In the genomic region with DNA sequence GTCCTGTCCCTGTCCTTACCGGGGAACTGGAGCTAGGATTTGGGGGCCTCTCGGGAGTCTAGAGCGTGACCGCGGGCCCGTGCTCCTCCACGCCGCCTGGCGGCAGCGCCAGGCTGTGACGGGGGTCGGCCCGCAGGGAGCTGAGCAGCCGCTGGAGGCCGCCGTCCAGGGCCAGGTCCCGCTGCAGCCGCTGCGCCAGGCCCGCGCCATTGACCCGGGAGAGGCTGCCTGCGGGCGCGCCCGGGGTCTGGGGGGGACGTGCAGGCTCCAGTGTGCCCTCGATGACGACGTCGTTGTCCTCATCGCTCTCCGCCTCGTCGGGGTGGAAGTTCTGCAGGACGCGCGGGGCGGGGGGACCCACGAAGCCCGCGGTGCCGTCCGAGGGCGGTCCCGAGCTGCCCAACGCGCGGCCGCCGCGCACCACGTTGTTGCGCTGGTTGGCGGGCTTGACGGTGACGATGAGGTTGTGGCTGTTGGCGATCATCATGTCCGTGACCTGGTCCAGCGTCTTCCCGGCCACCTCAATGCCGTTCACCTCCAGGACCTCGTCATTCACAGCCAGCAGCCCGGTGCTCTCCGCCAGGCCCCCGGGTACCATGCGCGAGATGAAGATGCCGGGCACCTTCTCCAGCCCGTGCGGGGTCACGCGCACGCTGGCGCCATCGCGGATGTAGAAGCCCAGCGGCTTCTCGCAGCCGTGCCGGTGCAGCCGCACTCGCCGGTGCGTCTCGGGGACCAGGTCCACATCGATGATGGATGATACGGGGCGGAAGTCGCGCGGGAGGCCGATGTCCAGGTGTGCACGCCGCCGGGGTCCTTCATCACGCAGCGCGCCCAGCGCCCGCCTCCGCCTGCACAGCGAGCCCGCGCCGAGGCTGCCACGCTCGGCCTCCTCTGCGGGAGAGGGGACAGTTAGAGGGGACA, we compare ENCODE assay signal across 7 cellular contexts. TPM values are rescaled to one million over a fixed set of nuclear protein-coding genes. Genes with fewer than 3 reads are reported as not detected.
DNase-seq lines count a peak whose midpoint lies in the region; ATAC-seq, FAIRE-seq and TF ChIP-seq lines count a peak whose summit lies in the region.

No MANE protein-coding gene starts in this region.

- DNase-seq in adipocyte (ENCODE audit: low read depth) (peak; percentile 18), HepG2 (ENCODE audit: low spot score) (no peak), transverse colon (no peak), NCI-H1092 treated with DMSO at 0.1 percent for 48 hours (lab: John Stamatoyannopoulos, UW) (no peak), HAP-1 (ENCODE audit: low spot score in 2 of 2) (no peak), G401 (ENCODE audit: low spot score) (no peak)

- H4K20me1 ChIP-seq in HepG2 (ENCODE audit: insufficient read depth, low read length) = peaks cover 4% of the 10 kb centered on the region; the same call in 1 of the 2 replicates

- H3K4me2 ChIP-seq in HepG2 (ENCODE audit: low read depth, low read length) = no peak overlapping the region

- TF ChIP-seq CTCF in HepG2 (CRISPR knock-in tag; IDR thresholded peaks at IDR 0.05) (no peak), transverse colon (IDR thresholded peaks at IDR 0.05) (peak in 4 of 5 experiments; percentile 10 to 40 (median 34))

- H3K27ac ChIP-seq in HepG2 (ENCODE audit: extremely low read length, insufficient read depth, low read length) (no peak overlapping the region), transverse colon (no peak overlapping the region)

- in situ Hi-C loops in HepG2 (cut with HindIII; ENCODE audit: extremely low pct_ligation_motif_present, low pct_unique_long_range_greater_than_20kb) = no loop called here
- in situ Hi-C loops in transverse colon (cut with MboI; ENCODE audit: low pct_ligation_motif_present in 1 of 4, low pct_unique_long_range_greater_than_20kb in 1 of 4, low sequenced_read_pairs in 3 of 4) = no loop called here
- in situ Hi-C loops in HAP-1 (cut with MboI; ENCODE audit: low sequenced_read_pairs) = no loop called here
- in situ Hi-C loops in G401 (cut with HindIII; ENCODE audit: low sequenced_read_pairs) = no loop called here

- no peak for FAIRE-seq in HepG2 (lab: Jason Lieb, UNC)

- no peak for TF ChIP-seq EP300 in HepG2 (IDR thresholded peaks at IDR 0.05; ENCODE audit: low read depth in 2 of 2, low read length in 2 of 2)
- no peak for TF ChIP-seq EP300 in HepG2 (CRISPR knock-in tag; IDR thresholded peaks at IDR 0.05; ENCODE audit: borderline replicate concordance)
- no peak for TF ChIP-seq EP300 in transverse colon (IDR thresholded peaks at IDR 0.05; ENCODE audit: low read depth)

- H3K4me3 ChIP-seq in adipocyte (ENCODE audit: low read length) = peak overlapping the region; percentile 48
- H3K4me3 ChIP-seq in HepG2 (replicated peaks in 1 of 3; ENCODE audit: insufficient read depth in 1 of 3, low read depth in 2 of 3, low read length in 3 of 3) = no peak overlapping the region
- peak overlapping the region in 1 of 4 donors; percentile 17 for H3K4me3 ChIP-seq in transverse colon
- H3K4me3 ChIP-seq in HAP-1 = no peak overlapping the region

- H3K4me1 ChIP-seq in adipocyte (ENCODE audit: control insufficient read depth, insufficient read depth, low read length) = no peaks in the 10 kb centered on the region
- no peaks in the 10 kb centered on the region for H3K4me1 ChIP-seq in HepG2 (ENCODE audit: insufficient read depth, low read length)
- no peaks in the 10 kb centered on the region for H3K4me1 ChIP-seq in transverse colon
- H3K4me1 ChIP-seq in HAP-1 = no peaks in the 10 kb centered on the region

- no peak for TF ChIP-seq RAD21 in HepG2 (CRISPR knock-in tag; IDR thresholded peaks at IDR 0.05)

- no TSS peak for BruUV-seq in HepG2 (replicated peaks; lab: Mats Ljungman, UMichigan)

- no peak overlapping the region for H2AFZ ChIP-seq in HepG2 (ENCODE audit: low read length)

- TF ChIP-seq POLR2A in HepG2 (IDR thresholded peaks at IDR 0.05; ENCODE audit: insufficient read depth in 1 of 2, low read depth in 2 of 2, low read length in 2 of 2) (no peak), transverse colon (IDR thresholded peaks at IDR 0.05) (no peak)

- intact Hi-C loops in HepG2 (cut with micrococcal nuclease; ENCODE audit: unreplicated experiment) = no loop called here
- intact Hi-C loops in transverse colon (cut with DNase I; ENCODE audit: low total_unique reads) = no loop called here

- POLR2A ChIA-PET in HepG2 (lab: Yijun Ruan, JAX) = no interaction called here

- H3K9ac ChIP-seq in adipocyte (ENCODE audit: low read length) (peak overlapping the region; percentile 16), HepG2 (ENCODE audit: insufficient read depth, low read depth, low read length) (no peak overlapping the region)

- H3K27me3 ChIP-seq in adipocyte (replicated peaks; ENCODE audit: control insufficient read depth, insufficient read depth, low read length) (no peaks in the 10 kb centered on the region), HepG2 (ENCODE audit: control insufficient read depth in 1 of 2, insufficient read depth in 2 of 2, low read length in 2 of 2) (no peaks in the 10 kb centered on the region), transverse colon (no peaks in the 10 kb centered on the region), HAP-1 (ENCODE audit: low read depth) (no peaks in the 10 kb centered on the region)

- ATAC-seq in HG03139 (IDR thresholded peaks at IDR 0.05; ENCODE audit: unreplicated experiment) (peak; percentile 77), HepG2 (no peak)

- H3K79me2 ChIP-seq in HepG2 (ENCODE audit: insufficient read depth, low read length) = peaks cover 2% of the 10 kb centered on the region

- 97% methylated on average over 75 of the region's 109 CpGs for WGBS in HepG2 (ENCODE audit: low lambda C conversion rate)
- WGBS in transverse colon (ENCODE audit: low coverage in 1 of 2), 2 donors = 78 to 89% methylated on average over 5 to 106 of the region's 109 CpGs

- CTCF ChIA-PET in HepG2 (lab: Yijun Ruan, JAX; ENCODE audit: low intra/inter-chr PET ratio, low total read pairs) = no interaction called here

- H3K36me3 ChIP-seq in adipocyte (ENCODE audit: control insufficient read depth, insufficient read depth, low read length, severe bottlenecking) (no peaks in the 10 kb centered on the region), HepG2 (replicated peaks in 1 of 2; ENCODE audit: control insufficient read depth in 1 of 2, insufficient read depth in 2 of 2, low read length in 2 of 2) (peaks cover 0 to 13% of the 10 kb centered on the region in 2 experiments; a peak in 1 of 5 replicates), transverse colon (no peaks in the 10 kb centered on the region), HAP-1 (replicated peaks) (no peaks in the 10 kb centered on the region)

- H3K9me3 ChIP-seq in adipocyte (ENCODE audit: control insufficient read depth, low read length) = peaks cover 9% of the 10 kb centered on the region
- H3K9me3 ChIP-seq in HepG2 (ENCODE audit: low read length) = peaks cover 6% of the 10 kb centered on the region
- no peaks in the 10 kb centered on the region for H3K9me3 ChIP-seq in transverse colon
- H3K9me3 ChIP-seq in HAP-1 = no peaks in the 10 kb centered on the region; the same call in 1 of the 2 replicates

TF ChIP-seq in HepG2, 621 proteins besides CTCF, POLR2A, EP300 and RAD21:
- TF ChIP-seq AGO2 (optimal IDR thresholded peaks at IDR 0.05; ENCODE audit: low read depth, low read length) = peak; percentile 73
- TF ChIP-seq, protein P1, sequence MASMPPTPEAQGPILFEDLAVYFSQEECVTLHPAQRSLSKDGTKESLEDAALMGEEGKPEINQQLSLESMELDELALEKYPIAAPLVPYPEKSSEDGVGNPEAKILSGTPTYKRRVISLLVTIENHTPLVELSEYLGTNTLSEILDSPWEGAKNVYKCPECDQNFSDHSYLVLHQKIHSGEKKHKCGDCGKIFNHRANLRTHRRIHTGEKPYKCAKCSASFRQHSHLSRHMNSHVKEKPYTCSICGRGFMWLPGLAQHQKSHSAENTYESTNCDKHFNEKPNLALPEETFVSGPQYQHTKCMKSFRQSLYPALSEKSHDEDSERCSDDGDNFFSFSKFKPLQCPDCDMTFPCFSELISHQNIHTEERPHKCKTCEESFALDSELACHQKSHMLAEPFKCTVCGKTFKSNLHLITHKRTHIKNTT (CRISPR knock-in tag; IDR thresholded peaks at IDR 0.05) = no peak

RNA-seq across cellular contexts. Expression of a gene that starts 50.9 kb away (rescaled TPM):
- total RNA-seq in HepG2 (2016; rRNA removed; fragmentation: Illumina TruSeq; extraction: Trizol) (25.5 and 28.6 TPM in 2 replicates), transverse colon (10 to 100 TPM; 16.0 to 30.1 (median 22.3) TPM)
- total RNA-seq in HepG2 (2016; cell fraction: cytosol; rRNA removed; fragmentation: Illumina TruSeq; extraction: Trizol; ENCODE audit: low read depth) = 2.3 TPM in 2 replicates
- 23.8 and 24.2 TPM in 2 replicates for total RNA-seq in HepG2 (2016; cell fraction: insoluble cytoplasmic fraction; rRNA removed; fragmentation: Illumina TruSeq; extraction: Trizol)
- total RNA-seq in HepG2 (2016; cell fraction: membrane; rRNA removed; fragmentation: Illumina TruSeq; extraction: Trizol) = 11.9 and 13.0 TPM in 2 replicates
- 17.1 and 18.2 TPM in 2 replicates for total RNA-seq in HepG2 (2016; cell fraction: nucleus; rRNA removed; fragmentation: Illumina TruSeq; extraction: Trizol)
- 9.9 and 10.8 TPM in 2 replicates for polyA plus RNA-seq in HepG2 (2011; rRNA removed)
- polyA plus RNA-seq in HepG2 (2011; cell fraction: cytosol; rRNA removed) = 8.0 and 8.3 TPM in 2 replicates
- polyA plus RNA-seq in HepG2 (2011; cell fraction: nucleus; rRNA removed) = 12.3 and 13.9 TPM in 2 replicates
- 15.1 and 15.4 TPM in 2 replicates for polyA plus RNA-seq in HepG2 (2012)
- 0.66 and 0.67 TPM in 2 replicates for polyA plus RNA-seq in HepG2 (2016; cell fraction: cytosol; fragmentation: Illumina TruSeq; extraction: Trizol; ENCODE audit: low read depth)
- 17.6 and 18.3 TPM in 2 replicates for polyA plus RNA-seq in HepG2 (2016; cell fraction: insoluble cytoplasmic fraction; fragmentation: Illumina TruSeq; extraction: Trizol; ENCODE audit: low read depth)
- polyA plus RNA-seq in HepG2 (2016; cell fraction: membrane; fragmentation: Illumina TruSeq; extraction: Trizol; ENCODE audit: low read depth) = 4.1 and 4.5 TPM in 2 replicates
- 21.2 and 21.4 TPM in 2 replicates for polyA plus RNA-seq in HepG2 (2016; cell fraction: nucleus; fragmentation: Illumina TruSeq; extraction: Trizol; ENCODE audit: insufficient read depth, low read depth)
- polyA minus RNA-seq in HepG2 (2011; rRNA and poly(A)+ RNA removed; ENCODE audit: low replicate concordance) = 36.7 and 42.7 TPM in 2 replicates
- polyA minus RNA-seq in HepG2 (2011; cell fraction: cytosol; rRNA and poly(A)+ RNA removed) = 14.4 and 15.4 TPM in 2 replicates
- polyA minus RNA-seq in HepG2 (2011; cell fraction: nucleus; rRNA and poly(A)+ RNA removed) = 32.1 and 32.2 TPM in 2 replicates
- 25.1 and 27.3 TPM in 2 replicates for total RNA-seq in G401 (2014; rRNA removed; shearing (Covaris generic))
